ENCODE assay signal across 17 cellular contexts in the genomic region with DNA sequence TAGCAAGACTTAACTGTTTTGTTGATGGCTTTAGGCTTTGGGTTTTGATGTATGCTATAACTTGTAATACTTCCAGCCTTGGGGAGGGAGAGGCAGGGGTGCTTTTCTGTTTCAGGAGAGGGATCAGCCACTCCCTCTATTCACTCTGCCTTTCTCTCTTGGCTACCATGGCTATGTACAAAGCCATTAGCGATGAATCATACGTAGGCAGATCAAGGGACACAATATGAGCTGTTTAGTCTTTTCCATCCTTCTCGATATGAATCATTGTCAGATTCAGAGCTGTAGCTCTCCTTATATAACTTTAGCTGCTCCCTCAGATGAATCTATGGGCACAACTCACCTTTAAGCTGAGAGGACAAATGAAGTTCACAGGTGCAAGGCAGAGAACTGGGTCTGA.
DNase-seq lines count a peak whose midpoint lies in the region; ATAC-seq and TF ChIP-seq lines count a peak whose summit lies in the region.
"Had no signal": no experiment of that assay in that cellular context is flagged by ENCODE, and none has a peak within 500 bp of the region (broad histone marks: within the 10 kb centered on the region; RNA-seq: fewer than 3 reads in every experiment).

No MANE protein-coding gene starts in this region.

- H3K4me1 ChIP-seq in PC-3 (ENCODE audit: insufficient read depth, low read length), result no peaks in the 10 kb centered on the region
- no peaks in the 10 kb centered on the region for H3K4me1 ChIP-seq in right lobe of liver
- H3K4me1 ChIP-seq: left lung, tibial nerve had no signal

- no peaks in the 10 kb centered on the region for H3K79me2 ChIP-seq in PC-3 (ENCODE audit: low read length)

- intact Hi-C loops in PC-3 (cut with micrococcal nuclease), result no loop called here
- intact Hi-C loops in right lobe of liver (cut with DNase I), result no loop called here

- H3K9me3 ChIP-seq in PC-3 (ENCODE audit: low read length) (no peaks in the 10 kb centered on the region), right lobe of liver (no peaks in the 10 kb centered on the region)
- H3K9me3 ChIP-seq: left lung, mucosa of descending colon, tibial nerve had no signal

- DNase-seq in activated CD4-positive, CD25-positive, alpha-beta regulatory T cell treated with anti-CD3 and anti-CD28 coated beads, Interleukin-2, amount 50 U/mL, for 72 hours, result no peak
- DNase-seq in DMS153 (lab: John Stamatoyannopoulos, UW) (peak; percentile 81), PC-3 (peak; percentile 33), fibroblast of mammary gland (ENCODE audit: low read depth) (peak; percentile 43), GM10266 (ENCODE audit: extremely low spot score) (no peak), NCI-H2227 (lab: John Stamatoyannopoulos, UW; ENCODE audit: unreplicated experiment) (no peak), right lobe of liver (no peak)
- DNase-seq: activated CD4-positive, alpha-beta T cell treated with anti-CD3 and anti-CD28 coated beads for 48 hours; dermis blood vessel endothelial cell; left lung; mucosa of descending colon; NCI-H1417; NCI-H526; T-helper 9 cell had no signal

- no peak for TF ChIP-seq POLR2A in right lobe of liver (IDR thresholded peaks at IDR 0.05)

- no peaks in the 10 kb centered on the region for H3K9me2 ChIP-seq in PC-3 (replicated peaks; ENCODE audit: low read length)

- H3K9ac ChIP-seq in PC-3 (ENCODE audit: low read length), result no peak overlapping the region

- H3K27ac ChIP-seq in PC-3 (ENCODE audit: low read length), result no peak overlapping the region
- no peak overlapping the region for H3K27ac ChIP-seq in right lobe of liver
- H3K27ac ChIP-seq: cardiac muscle cell, left lung, tibial nerve had no signal

- no peaks in the 10 kb centered on the region for H4K20me1 ChIP-seq in PC-3 (ENCODE audit: low read length)

- H3K4me2 ChIP-seq in PC-3 (ENCODE audit: low read length), result no peak overlapping the region

- WGBS in right lobe of liver (ENCODE audit: insufficient coverage, low coverage, low lambda C conversion rate, missing lambda C conversion rate), result 93% methylated on average over 3 of the region's 3 CpGs

- POLR2A ChIA-PET in PC-3 (lab: Charles Lee; ENCODE audit: unreplicated experiment), result interaction anchor here (0.5 kb wide), 1 partner anchor 21 kb away, joined by 3 read pairs; no protein-coding TSS in a partner anchor

- H3K4me3 ChIP-seq in PC-3 (ENCODE audit: low read length), result no peak overlapping the region
- no peak overlapping the region for H3K4me3 ChIP-seq in fibroblast of mammary gland (ENCODE audit: control insufficient read depth, low read depth, low read length)
- no peak overlapping the region for H3K4me3 ChIP-seq in right lobe of liver
- H3K4me3 ChIP-seq: cardiac muscle cell, left lung, mucosa of descending colon, tibial nerve had no signal

- peak; percentile 17 to 58 for ATAC-seq in activated CD4-positive, CD25-positive, alpha-beta regulatory T cell treated with anti-CD3 and anti-CD28 coated beads, Interleukin-2, amount 50 U/mL, for 24 hours
- ATAC-seq in PC-3 (no peak), right lobe of liver (no peak)
- ATAC-seq: left lung, mucosa of descending colon had no signal

- H2AFZ ChIP-seq in PC-3 (ENCODE audit: low read length), result no peak overlapping the region

- CTCF ChIA-PET in PC-3 (lab: Charles Lee), result no interaction called here

- H3K27me3 ChIP-seq in PC-3 (ENCODE audit: low read length) (peaks cover 55% of the 10 kb centered on the region), right lobe of liver (no peaks in the 10 kb centered on the region)
- H3K27me3 ChIP-seq: cardiac muscle cell, left lung had no signal

- H3F3A ChIP-seq in PC-3 (ENCODE audit: low read length, unreplicated experiment), result no peaks in the 10 kb centered on the region

- no TSS peak for BruUV-seq in PC-3 (replicated peaks; lab: Mats Ljungman, UMichigan)

- TF ChIP-seq CTCF in PC-3 (conservative IDR thresholded peaks at IDR 0.05; ENCODE audit: low read depth, low read length), result no peak
- no peak for TF ChIP-seq CTCF in fibroblast of mammary gland (conservative IDR thresholded peaks at IDR 0.05; ENCODE audit: control insufficient read depth, insufficient read depth, low read depth, low read length)
- TF ChIP-seq CTCF in GM10266 (IDR thresholded peaks at IDR 0.05; ENCODE audit: control insufficient read depth, insufficient read depth, low read depth, missing control alignments), result no peak
- no peak for TF ChIP-seq CTCF in right lobe of liver (IDR thresholded peaks at IDR 0.05)

- H3K36me3 ChIP-seq in PC-3 (ENCODE audit: low read depth, low read length) (no peaks in the 10 kb centered on the region), right lobe of liver (no peaks in the 10 kb centered on the region)
- H3K36me3 ChIP-seq: cardiac muscle cell, left lung, tibial nerve had no signal

Comparison
In these comparisons a context has a peak if more than half of its experiments do, and no peak if none do; other contexts are left out.
1. ATAC-seq: peak in activated CD4-positive, CD25-positive, alpha-beta regulatory T cell treated with anti-CD3 and anti-CD28 coated beads, Interleukin-2, amount 50 U/mL, for 24 hours (2 of 2); none in PC-3 (single experiment) and right lobe of liver (0 of 4).
2. DNase-seq: peak in DMS153 (single experiment), PC-3 (single experiment) and fibroblast of mammary gland (single experiment); none in activated CD4-positive, CD25-positive, alpha-beta regulatory T cell treated with anti-CD3 and anti-CD28 coated beads, Interleukin-2, amount 50 U/mL, for 72 hours (single experiment), GM10266 (single experiment), NCI-H2227 (single experiment) and right lobe of liver (0 of 3).